ENCODE assay signal across 13 cellular contexts in the genomic region with DNA sequence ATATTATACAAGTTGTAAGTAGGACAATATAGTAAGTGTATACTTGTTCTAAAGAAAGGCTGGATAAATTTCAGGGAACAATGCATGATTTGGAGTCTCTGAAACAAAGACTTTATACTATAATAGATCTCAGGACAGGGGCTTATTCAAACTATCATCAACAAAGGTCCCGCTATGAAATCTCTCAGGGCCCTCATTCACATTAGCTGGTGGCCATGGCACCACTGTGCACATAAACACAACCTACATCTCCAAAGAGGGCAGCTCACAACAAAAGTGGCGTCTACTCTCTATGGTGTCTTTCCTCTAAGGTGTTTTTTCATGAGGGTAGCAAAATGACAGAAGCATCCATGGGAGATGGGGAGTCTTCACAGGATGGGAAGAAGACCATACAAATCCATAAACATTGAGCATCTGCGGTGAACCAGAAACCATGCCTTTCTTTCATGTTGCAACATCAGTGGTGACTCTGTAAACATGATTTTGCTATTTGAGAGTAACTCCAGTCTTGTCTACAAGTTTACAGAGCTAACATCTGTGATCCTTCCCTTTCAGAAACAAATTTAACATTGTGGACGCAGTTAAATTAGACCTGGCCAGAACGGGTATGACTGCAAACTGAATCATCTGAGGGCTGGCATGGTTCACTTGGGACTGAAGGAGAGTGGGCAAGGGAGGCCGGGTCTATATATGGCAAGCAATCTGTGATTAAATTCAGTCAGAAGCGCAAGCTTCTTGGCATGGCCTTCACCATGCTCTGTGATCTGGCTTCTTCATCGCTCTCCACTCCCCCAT. TPM values are rescaled to one million over a fixed set of nuclear protein-coding genes. Genes with fewer than 3 reads are reported as not detected.
A peak's percentile ranks its signal among the peaks of the same experiment; 100 is the strongest.
DNase-seq lines count a peak whose midpoint lies in the region; ATAC-seq and TF ChIP-seq lines count a peak whose summit lies in the region.
"Had no signal": no experiment of that assay in that cellular context is flagged by ENCODE, and none has a peak within 500 bp of the region (broad histone marks: within the 10 kb centered on the region; RNA-seq: fewer than 3 reads in every experiment).

No MANE protein-coding gene starts in this region.

- DNase-seq in G401 (ENCODE audit: low spot score) (peak; percentile 90), astrocyte of the hippocampus (ENCODE audit: low read depth, low spot score) (peak; percentile 25), heart left ventricle (peak in 1 of 5 donors; percentile 41), gastrocnemius medialis (no peak), RKO (ENCODE audit: low spot score) (no peak)
- no peak for DNase-seq in activated naive CD4-positive, alpha-beta T cell treated with Interleukin-2 at 50 U/mL for 16 hours
- DNase-seq: activated CD8-positive, alpha-beta memory T cell treated with anti-CD3 and anti-CD28 coated beads, Interleukin-2, amount 10 ng/mL, durations not matched to agents 7 days and 5 days; naive B cell; T-helper 9 cell had no signal

- 70 to 81% (median 72%) methylated on average over 8 of the region's 8 CpGs for WGBS in heart left ventricle, 4 donors

- H3K27ac ChIP-seq in heart left ventricle (peak overlapping the region in 10 of 12 donors; percentile 14 to 76 (median 38)), gastrocnemius medialis (peak overlapping the region; percentile 82 to 84 (median 84))
- H3K27ac ChIP-seq: C4-2B had no signal

- no peak for TF ChIP-seq POLR2A in heart left ventricle (IDR thresholded peaks at IDR 0.05)
- TF ChIP-seq POLR2A in gastrocnemius medialis (IDR thresholded peaks at IDR 0.05) = no peak

- H3K27me3 ChIP-seq in heart left ventricle (no peaks in the 10 kb centered on the region), gastrocnemius medialis (no peaks in the 10 kb centered on the region)

- H3K4me3 ChIP-seq in heart left ventricle (no peak overlapping the region), gastrocnemius medialis (no peak overlapping the region)
- H3K4me3 ChIP-seq: GM23338 had no signal

- H3K36me3 ChIP-seq in heart left ventricle (no peaks in the 10 kb centered on the region), gastrocnemius medialis (no peaks in the 10 kb centered on the region)

- ATAC-seq in heart left ventricle = peak; percentile 45 to 77 (median 64)
- peak; percentile 23 to 56 for ATAC-seq in gastrocnemius medialis
- ATAC-seq in GM21619 (IDR thresholded peaks at IDR 0.05; ENCODE audit: unreplicated experiment) = no peak
- no peak for ATAC-seq in HG02870 (IDR thresholded peaks at IDR 0.05; ENCODE audit: unreplicated experiment)
- ATAC-seq: activated CD8-positive, alpha-beta memory T cell treated with anti-CD3 and anti-CD28 coated beads, Interleukin-2, amount 10 ng/mL, durations not matched to agents 7 days and 5 days; GM23338 had no signal

- intact Hi-C loops in heart left ventricle (cut with DNase I) (no loop called here), gastrocnemius medialis (cut with DNase I; ENCODE audit: low total_unique reads) (no loop called here)

- H3K9me3 ChIP-seq in heart left ventricle (no peaks in the 10 kb centered on the region), gastrocnemius medialis (no peaks in the 10 kb centered on the region)

- in situ Hi-C loops in G401 (cut with HindIII; ENCODE audit: low sequenced_read_pairs) (no loop called here), gastrocnemius medialis (cut with MboI; ENCODE audit: low sequenced_read_pairs in 4 of 4) (no loop called here)

- TF ChIP-seq CTCF in heart left ventricle (IDR thresholded peaks at IDR 0.05) (no peak), gastrocnemius medialis (IDR thresholded peaks at IDR 0.05 in 4 of 5, conservative IDR thresholded peaks at IDR 0.05 in 1 of 5) (no peak)

- peaks cover 10 to 60% (median 28%) of the 10 kb centered on the region in 12 donors for H3K4me1 ChIP-seq in heart left ventricle
- H3K4me1 ChIP-seq in gastrocnemius medialis = peaks cover 85 to 91% of the 10 kb centered on the region in 2 donors

RNA-seq across cellular contexts. Expression of a gene that starts 5.5 kb away (rescaled TPM):
- 3.0 and 7.0 TPM in 2 replicates for total RNA-seq in G401 (2014; rRNA removed; shearing (Covaris generic))
- total RNA-seq in heart left ventricle = 10 to 100 TPM in 1 of 9 donors, 1 to 10 TPM in 8; 4.3 to 10.9 (median 7.9) TPM
- 1 to 10 TPM; 2.7 to 9.5 TPM for polyA plus RNA-seq in heart left ventricle
- total RNA-seq in gastrocnemius medialis = 10 to 100 TPM; 12.3 to 20.5 (median 15.3) TPM

Comparison
In these comparisons a context has a peak if more than half of its experiments do, and no peak if none do; other contexts are left out.
1. DNase-seq: peak in G401 (single experiment) and astrocyte of the hippocampus (single experiment); none in gastrocnemius medialis (0 of 2), RKO (single experiment) and activated naive CD4-positive, alpha-beta T cell treated with Interleukin-2 at 50 U/mL for 16 hours (single experiment).
2. ATAC-seq: peak in heart left ventricle (4 of 4) and gastrocnemius medialis (2 of 2); none in GM21619 (single experiment) and HG02870 (single experiment).